3 cellular contexts compared by ENCODE assay signal in the genomic region with DNA sequence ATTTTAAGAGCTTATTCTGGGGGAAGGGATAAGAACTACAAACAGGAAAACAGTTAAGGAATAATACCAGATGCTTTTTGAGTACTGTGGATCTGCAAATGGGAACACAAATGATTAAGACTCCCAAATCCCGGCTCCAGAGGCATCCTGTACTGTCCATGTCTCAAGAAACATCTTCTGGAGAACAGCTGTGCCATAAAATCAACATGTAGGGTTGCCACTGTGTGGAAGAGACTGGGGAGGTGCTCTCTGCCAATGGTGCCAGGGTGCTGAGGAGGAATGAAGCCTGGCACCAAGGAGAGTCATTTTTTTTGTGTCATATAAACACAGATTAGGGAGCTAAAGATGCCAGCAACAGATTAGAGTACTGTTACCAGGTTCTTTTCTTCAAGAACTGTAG.
TF ChIP-seq lines count a peak whose summit lies in the region.

No MANE protein-coding gene starts in this region.

TF ChIP-seq in IMR-90, 13 proteins besides CTCF, POLR2A, EP300 and RAD21:
- TF ChIP-seq, protein P1, sequence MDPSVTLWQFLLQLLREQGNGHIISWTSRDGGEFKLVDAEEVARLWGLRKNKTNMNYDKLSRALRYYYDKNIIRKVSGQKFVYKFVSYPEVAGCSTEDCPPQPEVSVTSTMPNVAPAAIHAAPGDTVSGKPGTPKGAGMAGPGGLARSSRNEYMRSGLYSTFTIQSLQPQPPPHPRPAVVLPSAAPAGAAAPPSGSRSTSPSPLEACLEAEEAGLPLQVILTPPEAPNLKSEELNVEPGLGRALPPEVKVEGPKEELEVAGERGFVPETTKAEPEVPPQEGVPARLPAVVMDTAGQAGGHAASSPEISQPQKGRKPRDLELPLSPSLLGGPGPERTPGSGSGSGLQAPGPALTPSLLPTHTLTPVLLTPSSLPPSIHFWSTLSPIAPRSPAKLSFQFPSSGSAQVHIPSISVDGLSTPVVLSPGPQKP (IDR thresholded peaks at IDR 0.05; ENCODE audit: borderline replicate concordance, low read depth, low read length), result no peak
- TF ChIP-seq, protein P2, sequence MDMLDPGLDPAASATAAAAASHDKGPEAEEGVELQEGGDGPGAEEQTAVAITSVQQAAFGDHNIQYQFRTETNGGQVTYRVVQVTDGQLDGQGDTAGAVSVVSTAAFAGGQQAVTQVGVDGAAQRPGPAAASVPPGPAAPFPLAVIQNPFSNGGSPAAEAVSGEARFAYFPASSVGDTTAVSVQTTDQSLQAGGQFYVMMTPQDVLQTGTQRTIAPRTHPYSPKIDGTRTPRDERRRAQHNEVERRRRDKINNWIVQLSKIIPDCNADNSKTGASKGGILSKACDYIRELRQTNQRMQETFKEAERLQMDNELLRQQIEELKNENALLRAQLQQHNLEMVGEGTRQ (IDR thresholded peaks at IDR 0.05; ENCODE audit: low read depth, low read length), result no peak
- TF ChIP-seq RFX5 (IDR thresholded peaks at IDR 0.05; ENCODE audit: low read depth, low read length) (no peak), CHD1 (IDR thresholded peaks at IDR 0.05; ENCODE audit: low read depth, low read length) (no peak)
TF ChIP-seq in IMR-90: peak in this region for 0.

TF ChIP-seq in K562, 482 proteins besides CTCF, POLR2A, EP300 and RAD21:
- TF ChIP-seq TCF3 (CRISPR knock-in tag; IDR thresholded peaks at IDR 0.05) (0 out of 2 replicates have a peak, but pooled peaks have one; percentile 3), TCF7 (IDR thresholded peaks at IDR 0.05; ENCODE audit: borderline replicate concordance) (no peak)

TF ChIP-seq in SK-N-SH, 30 proteins besides CTCF, POLR2A, EP300 and RAD21:
- TF ChIP-seq ELF1 (IDR thresholded peaks at IDR 0.05), result no peak
- TF ChIP-seq RCOR1 (IDR thresholded peaks at IDR 0.05; ENCODE audit: low read length), result no peak
- no peak for TF ChIP-seq FOSL2 (IDR thresholded peaks at IDR 0.05; ENCODE audit: borderline replicate concordance, low read depth)
- TF ChIP-seq TCF12 (IDR thresholded peaks at IDR 0.05), result no peak
- no peak for TF ChIP-seq GABPA (IDR thresholded peaks at IDR 0.05; ENCODE audit: low read depth)
- no peak for TF ChIP-seq TEAD4 (IDR thresholded peaks at IDR 0.05; ENCODE audit: borderline replicate concordance, insufficient read depth)
- TF ChIP-seq, protein P3, sequence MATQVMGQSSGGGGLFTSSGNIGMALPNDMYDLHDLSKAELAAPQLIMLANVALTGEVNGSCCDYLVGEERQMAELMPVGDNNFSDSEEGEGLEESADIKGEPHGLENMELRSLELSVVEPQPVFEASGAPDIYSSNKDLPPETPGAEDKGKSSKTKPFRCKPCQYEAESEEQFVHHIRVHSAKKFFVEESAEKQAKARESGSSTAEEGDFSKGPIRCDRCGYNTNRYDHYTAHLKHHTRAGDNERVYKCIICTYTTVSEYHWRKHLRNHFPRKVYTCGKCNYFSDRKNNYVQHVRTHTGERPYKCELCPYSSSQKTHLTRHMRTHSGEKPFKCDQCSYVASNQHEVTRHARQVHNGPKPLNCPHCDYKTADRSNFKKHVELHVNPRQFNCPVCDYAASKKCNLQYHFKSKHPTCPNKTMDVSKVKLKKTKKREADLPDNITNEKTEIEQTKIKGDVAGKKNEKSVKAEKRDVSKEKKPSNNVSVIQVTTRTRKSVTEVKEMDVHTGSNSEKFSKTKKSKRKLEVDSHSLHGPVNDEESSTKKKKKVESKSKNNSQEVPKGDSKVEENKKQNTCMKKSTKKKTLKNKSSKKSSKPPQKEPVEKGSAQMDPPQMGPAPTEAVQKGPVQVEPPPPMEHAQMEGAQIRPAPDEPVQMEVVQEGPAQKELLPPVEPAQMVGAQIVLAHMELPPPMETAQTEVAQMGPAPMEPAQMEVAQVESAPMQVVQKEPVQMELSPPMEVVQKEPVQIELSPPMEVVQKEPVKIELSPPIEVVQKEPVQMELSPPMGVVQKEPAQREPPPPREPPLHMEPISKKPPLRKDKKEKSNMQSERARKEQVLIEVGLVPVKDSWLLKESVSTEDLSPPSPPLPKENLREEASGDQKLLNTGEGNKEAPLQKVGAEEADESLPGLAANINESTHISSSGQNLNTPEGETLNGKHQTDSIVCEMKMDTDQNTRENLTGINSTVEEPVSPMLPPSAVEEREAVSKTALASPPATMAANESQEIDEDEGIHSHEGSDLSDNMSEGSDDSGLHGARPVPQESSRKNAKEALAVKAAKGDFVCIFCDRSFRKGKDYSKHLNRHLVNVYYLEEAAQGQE (IDR thresholded peaks at IDR 0.05; ENCODE audit: low read depth, low read length), result no peak
- TF ChIP-seq, protein P4, sequence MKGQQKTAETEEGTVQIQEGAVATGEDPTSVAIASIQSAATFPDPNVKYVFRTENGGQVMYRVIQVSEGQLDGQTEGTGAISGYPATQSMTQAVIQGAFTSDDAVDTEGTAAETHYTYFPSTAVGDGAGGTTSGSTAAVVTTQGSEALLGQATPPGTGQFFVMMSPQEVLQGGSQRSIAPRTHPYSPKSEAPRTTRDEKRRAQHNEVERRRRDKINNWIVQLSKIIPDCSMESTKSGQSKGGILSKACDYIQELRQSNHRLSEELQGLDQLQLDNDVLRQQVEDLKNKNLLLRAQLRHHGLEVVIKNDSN (IDR thresholded peaks at IDR 0.05; ENCODE audit: borderline replicate concordance, low read depth), result no peak
- TF ChIP-seq RXRA (IDR thresholded peaks at IDR 0.05; ENCODE audit: borderline replicate concordance, low read depth), result no peak
- TF ChIP-seq SIN3A (IDR thresholded peaks at IDR 0.05; ENCODE audit: borderline replicate concordance, low read depth, low read length), result no peak
- no peak for TF ChIP-seq POLR2AphosphoS5 (IDR thresholded peaks at IDR 0.05; ENCODE audit: low read depth, low read length)
- no peak for TF ChIP-seq MXI1 (IDR thresholded peaks at IDR 0.05; ENCODE audit: low read depth, low read length)
- TF ChIP-seq CHD2 (IDR thresholded peaks at IDR 0.05; ENCODE audit: low read length, partially characterized antibody), result no peak
- no peak for TF ChIP-seq SMC3 (IDR thresholded peaks at IDR 0.05; ENCODE audit: low read depth, low read length)
- TF ChIP-seq, protein P5, sequence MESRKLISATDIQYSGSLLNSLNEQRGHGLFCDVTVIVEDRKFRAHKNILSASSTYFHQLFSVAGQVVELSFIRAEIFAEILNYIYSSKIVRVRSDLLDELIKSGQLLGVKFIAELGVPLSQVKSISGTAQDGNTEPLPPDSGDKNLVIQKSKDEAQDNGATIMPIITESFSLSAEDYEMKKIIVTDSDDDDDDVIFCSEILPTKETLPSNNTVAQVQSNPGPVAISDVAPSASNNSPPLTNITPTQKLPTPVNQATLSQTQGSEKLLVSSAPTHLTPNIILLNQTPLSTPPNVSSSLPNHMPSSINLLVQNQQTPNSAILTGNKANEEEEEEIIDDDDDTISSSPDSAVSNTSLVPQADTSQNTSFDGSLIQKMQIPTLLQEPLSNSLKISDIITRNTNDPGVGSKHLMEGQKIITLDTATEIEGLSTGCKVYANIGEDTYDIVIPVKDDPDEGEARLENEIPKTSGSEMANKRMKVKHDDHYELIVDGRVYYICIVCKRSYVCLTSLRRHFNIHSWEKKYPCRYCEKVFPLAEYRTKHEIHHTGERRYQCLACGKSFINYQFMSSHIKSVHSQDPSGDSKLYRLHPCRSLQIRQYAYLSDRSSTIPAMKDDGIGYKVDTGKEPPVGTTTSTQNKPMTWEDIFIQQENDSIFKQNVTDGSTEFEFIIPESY (IDR thresholded peaks at IDR 0.05; ENCODE audit: borderline replicate concordance, low read depth), result no peak
- TF ChIP-seq EZH2phosphoT487 (IDR thresholded peaks at IDR 0.05; ENCODE audit: borderline replicate concordance, low read depth), result no peak
- no peak for TF ChIP-seq JUND (IDR thresholded peaks at IDR 0.05)
